8 cellular contexts compared by ENCODE assay signal in genomic region chr10:71713135-71714040, GRCh38. TPM values are rescaled to one million over a fixed set of nuclear protein-coding genes. Genes with fewer than 3 reads are reported as not detected.
DNase-seq lines count a peak whose midpoint lies in the region; ATAC-seq and TF ChIP-seq lines count a peak whose summit lies in the region.

No MANE protein-coding gene starts in this region.

- peak overlapping the region; percentile 96 to 99 (median 98) for H3K27ac Mint-ChIP-seq in CD4-positive, alpha-beta memory T cell

- POLR2A ChIA-PET in CD4-positive, alpha-beta memory T cell (lab: Charles Lee; ENCODE audit: partially characterized antibody): interaction anchor here (2.6 to 35.3 kb wide), 5 partner anchors 14 to 59 kb away, joined by 6 to 1191 read pairs (median 62); partner anchors contain the start of gene VSIR

- H3K36me3 Mint-ChIP-seq in CD4-positive, alpha-beta memory T cell: no peaks in the 10 kb centered on the region

- TF ChIP-seq CTCF in GM10266 (IDR thresholded peaks at IDR 0.05; ENCODE audit: control insufficient read depth, insufficient read depth, low read depth, missing control alignments): no peak

- ATAC-seq in left cardiac atrium: peak; percentile 64 to 89
- ATAC-seq in GM21367 (IDR thresholded peaks at IDR 0.05; ENCODE audit: unreplicated experiment): no peak
- no peak for ATAC-seq in HG02759 (IDR thresholded peaks at IDR 0.05; ENCODE audit: unreplicated experiment)

- H3K9me3 Mint-ChIP-seq in CD4-positive, alpha-beta memory T cell: no peaks in the 10 kb centered on the region

- intact Hi-C loops in CD4-positive, alpha-beta memory T cell (cut with micrococcal nuclease): loop anchor here (1.0 kb wide), 1 partner anchor 14 kb away; no protein-coding TSS in a partner anchor
- intact Hi-C loops in left cardiac atrium (cut with DNase I): no loop called here
- intact Hi-C loops in posterior cingulate gyrus (cut with DNase I): loop anchor here (5.0 kb wide), 1 partner anchor 99 kb away; no protein-coding TSS in a partner anchor

- no peaks in the 10 kb centered on the region for H3K27me3 ChIP-seq in CD4-positive, alpha-beta memory T cell (ENCODE audit: insufficient read depth, low read length)

- no peaks in the 10 kb centered on the region for H3K9me3 ChIP-seq in CD4-positive, alpha-beta memory T cell (ENCODE audit: control insufficient read depth in 1 of 2, low read length in 2 of 2)

- no peaks in the 10 kb centered on the region for H3K27me3 Mint-ChIP-seq in CD4-positive, alpha-beta memory T cell

- peak overlapping the region; percentile 76 to 93 (median 85) for H3K4me3 Mint-ChIP-seq in CD4-positive, alpha-beta memory T cell

- H3K27ac ChIP-seq in CD4-positive, alpha-beta memory T cell (ENCODE audit: low read depth, low read length): peak overlapping the region; percentile 69

- DNase-seq in CD4-positive, alpha-beta memory T cell: peak in 3 of 5 donors; percentile 35 to 51 (median 49)
- DNase-seq in NCI-H69 (lab: John Stamatoyannopoulos, UW) (peak; percentile 29), amniotic stem cell (lab: John Stamatoyannopoulos, UW) (peak; percentile 44), left cardiac atrium (peak; percentile 93), posterior cingulate gyrus (peak; percentile 67 to 97 (median 80)), GM10266 (ENCODE audit: extremely low spot score) (no peak)

- peaks cover 62% of the 10 kb centered on the region for H3K4me1 ChIP-seq in CD4-positive, alpha-beta memory T cell (ENCODE audit: insufficient read depth, low read length)

- H3K4me3 ChIP-seq in CD4-positive, alpha-beta memory T cell (ENCODE audit: low read length in 2 of 2): peak overlapping the region; percentile 1 to 21

- CTCF ChIA-PET in CD4-positive, alpha-beta memory T cell (lab: Charles Lee; ENCODE audit: partially characterized antibody): interaction anchor here (0.9 to 16.2 kb wide), 9 partner anchors 8 to 98 kb away, joined by 3 to 177 read pairs (median 4); partner anchors contain the start of gene VSIR

- no peaks in the 10 kb centered on the region for H3K36me3 ChIP-seq in CD4-positive, alpha-beta memory T cell (ENCODE audit: insufficient read depth, low read length)

- peaks cover 33 to 84% (median 62%) of the 10 kb centered on the region in 4 donors for H3K4me1 Mint-ChIP-seq in CD4-positive, alpha-beta memory T cell

RNA-seq across cellular contexts. Expression of gene C10orf105, which starts 6.2 kb away (rescaled TPM):
- under 1 TPM; 0.11 to 0.12 TPM for total RNA-seq in CD4-positive, alpha-beta memory T cell
- under 1 TPM; 0.07 TPM for polyA plus RNA-seq in CD4-positive, alpha-beta memory T cell
- under 1 TPM; 0.27 to 0.47 TPM for total RNA-seq in left cardiac atrium

RNA-seq across cellular contexts. Expression of gene VSIR, which starts 59.9 kb away (rescaled TPM):
- total RNA-seq in CD4-positive, alpha-beta memory T cell: 10 to 100 TPM; 97.8 to 98.4 TPM
- 100 to 1,000 TPM; 350 to 372 TPM for polyA plus RNA-seq in CD4-positive, alpha-beta memory T cell
- total RNA-seq in left cardiac atrium: 10 to 100 TPM; 40.6 to 65.3 TPM

Comparison
In these comparisons a context has a peak if more than half of its experiments do, and no peak if none do; other contexts are left out.
1. ATAC-seq: peak in left cardiac atrium (2 of 2); none in GM21367 (single experiment) and HG02759 (single experiment).
2. intact Hi-C loops: an anchor here in CD4-positive, alpha-beta memory T cell (1.0 kb wide) and posterior cingulate gyrus (5.0 kb wide); none called in left cardiac atrium.